18 cellular contexts compared by ENCODE assay signal in genomic region chr10:115049957-115050356, GRCh38. TPM values are rescaled to one million over a fixed set of nuclear protein-coding genes. Genes with fewer than 3 reads are reported as not detected.
DNase-seq lines count a peak whose midpoint lies in the region; ATAC-seq and TF ChIP-seq lines count a peak whose summit lies in the region.
"Had no signal": no experiment of that assay in that cellular context is flagged by ENCODE, and none has a peak within 500 bp of the region (broad histone marks: within the 10 kb centered on the region; RNA-seq: fewer than 3 reads in every experiment).

No MANE protein-coding gene starts in this region.

- no peak for TF ChIP-seq CTCF in omental fat pad (IDR thresholded peaks at IDR 0.05)

- H3K36me3 ChIP-seq in SK-N-MC (ENCODE audit: insufficient read depth, low read length) = no peaks in the 10 kb centered on the region
- H3K36me3 ChIP-seq: uterus, WERI-Rb-1 had no signal

- no peaks in the 10 kb centered on the region for H3K9me3 ChIP-seq in SK-N-MC (ENCODE audit: low read depth, low read length)
- H3K9me3 ChIP-seq: body of pancreas, uterus had no signal

- no peak overlapping the region for H3K9ac ChIP-seq in SK-N-MC (ENCODE audit: insufficient read length)
- H3K9ac ChIP-seq: GM23248 had no signal

- peak overlapping the region; percentile 62; the same call in 1 of the 2 replicates for H3K27ac ChIP-seq in SK-N-MC
- H3K27ac ChIP-seq: GM23248, uterus, WERI-Rb-1 had no signal

- intact Hi-C loops in cardiac septum (cut with DNase I) = no loop called here

- peak; percentile 75 for ATAC-seq in omental fat pad (ENCODE audit: low FRiP score)
- ATAC-seq in GM19324 (IDR thresholded peaks at IDR 0.05; ENCODE audit: low FRiP score, unreplicated experiment) = no peak
- ATAC-seq: body of pancreas, left ventricle myocardium superior had no signal

- no peak overlapping the region for H3K4me3 ChIP-seq in SK-N-MC
- H3K4me3 ChIP-seq: body of pancreas, GM23248, uterus had no signal

- DNase-seq in EH (ENCODE audit: low read depth) = peak; percentile 53
- no peak for DNase-seq in SK-N-MC (ENCODE audit: low read depth, low spot score)
- DNase-seq in glomerular visceral epithelial cell (ENCODE audit: extremely low spot score) = peak; percentile 48
- DNase-seq in omental fat pad (ENCODE audit: low spot score) = no peak
- DNase-seq in cardiac septum (ENCODE audit: low spot score) = no peak
- no peak for DNase-seq in activated naive CD4-positive, alpha-beta T cell treated with Interleukin-2 at 50 U/mL for 16 hours
- DNase-seq in NAMALWA (ENCODE audit: low spot score) = no peak
- DNase-seq: activated CD8-positive, alpha-beta memory T cell treated with anti-CD3 and anti-CD28 coated beads for 24 hours; body of pancreas; GM23248; hypothalamus; left ventricle myocardium superior; naive B cell; NCI-H1092; NCI-H2171; uterus; WERI-Rb-1 had no signal

RNA-seq across cellular contexts. Expression of gene ATRNL1, which starts 43.2 kb away (rescaled TPM):
- total RNA-seq in omental fat pad (10 to 100 TPM in 1 of 4 donors, 1 to 10 TPM in 3; 2.5 to 19.0 (median 4.6) TPM), cardiac septum (25.8 TPM)
- total RNA-seq: GM23248 had no signal

Comparison
In these comparisons a context has a peak if more than half of its experiments do, and no peak if none do; other contexts are left out.
1. DNase-seq: peak in EH (single experiment) and glomerular visceral epithelial cell (single experiment); none in SK-N-MC (single experiment), omental fat pad (single experiment), cardiac septum (single experiment), activated naive CD4-positive, alpha-beta T cell treated with Interleukin-2 at 50 U/mL for 16 hours (single experiment) and NAMALWA (single experiment).